In genomic region chr1:41218152-41218551, GRCh38 we compare ENCODE assay signal across 7 cellular contexts.
"Had no signal": no experiment of that assay in that cellular context is flagged by ENCODE, and none has a peak within 500 bp of the region (broad histone marks: within the 10 kb centered on the region; RNA-seq: fewer than 3 reads in every experiment).

No MANE protein-coding gene starts in this region.

- H3K4me3 ChIP-seq: GM12878 had no signal

- FAIRE-seq: G401.6, GM12878, GM12892, GM18507, GM19239 had no signal

- ATAC-seq: GM12878 had no signal

- DNase-seq: GDM1, GF-D8 had no signal
